ENCODE assay signal across 2 cellular contexts in genomic region chr19:47680858-47681332, GRCh38.
TF ChIP-seq lines count a peak whose summit lies in the region.

No MANE protein-coding gene starts in this region.

TF ChIP-seq in HCT116, 20 proteins besides CTCF, POLR2A, EP300 and RAD21 (continued from another document):
- TF ChIP-seq, protein P1, sequence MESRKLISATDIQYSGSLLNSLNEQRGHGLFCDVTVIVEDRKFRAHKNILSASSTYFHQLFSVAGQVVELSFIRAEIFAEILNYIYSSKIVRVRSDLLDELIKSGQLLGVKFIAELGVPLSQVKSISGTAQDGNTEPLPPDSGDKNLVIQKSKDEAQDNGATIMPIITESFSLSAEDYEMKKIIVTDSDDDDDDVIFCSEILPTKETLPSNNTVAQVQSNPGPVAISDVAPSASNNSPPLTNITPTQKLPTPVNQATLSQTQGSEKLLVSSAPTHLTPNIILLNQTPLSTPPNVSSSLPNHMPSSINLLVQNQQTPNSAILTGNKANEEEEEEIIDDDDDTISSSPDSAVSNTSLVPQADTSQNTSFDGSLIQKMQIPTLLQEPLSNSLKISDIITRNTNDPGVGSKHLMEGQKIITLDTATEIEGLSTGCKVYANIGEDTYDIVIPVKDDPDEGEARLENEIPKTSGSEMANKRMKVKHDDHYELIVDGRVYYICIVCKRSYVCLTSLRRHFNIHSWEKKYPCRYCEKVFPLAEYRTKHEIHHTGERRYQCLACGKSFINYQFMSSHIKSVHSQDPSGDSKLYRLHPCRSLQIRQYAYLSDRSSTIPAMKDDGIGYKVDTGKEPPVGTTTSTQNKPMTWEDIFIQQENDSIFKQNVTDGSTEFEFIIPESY (IDR thresholded peaks at IDR 0.05; ENCODE audit: extremely low read depth, insufficient replicate concordance, low read length): no peak

TF ChIP-seq in WTC11, 78 proteins besides CTCF, POLR2A, EP300 and RAD21 (continued from another document):
- TF ChIP-seq ZMAT4 (CRISPR knock-in tag; IDR thresholded peaks at IDR 0.05) (no peak), ATF2 (CRISPR knock-in tag; IDR thresholded peaks at IDR 0.05; ENCODE audit: borderline replicate concordance, low read depth) (no peak), ATF6 (CRISPR knock-in tag; IDR thresholded peaks at IDR 0.05) (no peak), SMAD3 (CRISPR knock-in tag; IDR thresholded peaks at IDR 0.05; ENCODE audit: borderline replicate concordance) (no peak), FOXP4 (CRISPR knock-in tag; IDR thresholded peaks at IDR 0.05) (no peak)
- TF ChIP-seq, protein P2, sequence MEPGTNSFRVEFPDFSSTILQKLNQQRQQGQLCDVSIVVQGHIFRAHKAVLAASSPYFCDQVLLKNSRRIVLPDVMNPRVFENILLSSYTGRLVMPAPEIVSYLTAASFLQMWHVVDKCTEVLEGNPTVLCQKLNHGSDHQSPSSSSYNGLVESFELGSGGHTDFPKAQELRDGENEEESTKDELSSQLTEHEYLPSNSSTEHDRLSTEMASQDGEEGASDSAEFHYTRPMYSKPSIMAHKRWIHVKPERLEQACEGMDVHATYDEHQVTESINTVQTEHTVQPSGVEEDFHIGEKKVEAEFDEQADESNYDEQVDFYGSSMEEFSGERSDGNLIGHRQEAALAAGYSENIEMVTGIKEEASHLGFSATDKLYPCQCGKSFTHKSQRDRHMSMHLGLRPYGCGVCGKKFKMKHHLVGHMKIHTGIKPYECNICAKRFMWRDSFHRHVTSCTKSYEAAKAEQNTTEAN (CRISPR knock-in tag; IDR thresholded peaks at IDR 0.05): no peak
- TF ChIP-seq, protein P3, sequence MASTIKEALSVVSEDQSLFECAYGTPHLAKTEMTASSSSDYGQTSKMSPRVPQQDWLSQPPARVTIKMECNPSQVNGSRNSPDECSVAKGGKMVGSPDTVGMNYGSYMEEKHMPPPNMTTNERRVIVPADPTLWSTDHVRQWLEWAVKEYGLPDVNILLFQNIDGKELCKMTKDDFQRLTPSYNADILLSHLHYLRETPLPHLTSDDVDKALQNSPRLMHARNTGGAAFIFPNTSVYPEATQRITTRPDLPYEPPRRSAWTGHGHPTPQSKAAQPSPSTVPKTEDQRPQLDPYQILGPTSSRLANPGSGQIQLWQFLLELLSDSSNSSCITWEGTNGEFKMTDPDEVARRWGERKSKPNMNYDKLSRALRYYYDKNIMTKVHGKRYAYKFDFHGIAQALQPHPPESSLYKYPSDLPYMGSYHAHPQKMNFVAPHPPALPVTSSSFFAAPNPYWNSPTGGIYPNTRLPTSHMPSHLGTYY (CRISPR knock-in tag; IDR thresholded peaks at IDR 0.05): no peak
- TF ChIP-seq, protein P4, sequence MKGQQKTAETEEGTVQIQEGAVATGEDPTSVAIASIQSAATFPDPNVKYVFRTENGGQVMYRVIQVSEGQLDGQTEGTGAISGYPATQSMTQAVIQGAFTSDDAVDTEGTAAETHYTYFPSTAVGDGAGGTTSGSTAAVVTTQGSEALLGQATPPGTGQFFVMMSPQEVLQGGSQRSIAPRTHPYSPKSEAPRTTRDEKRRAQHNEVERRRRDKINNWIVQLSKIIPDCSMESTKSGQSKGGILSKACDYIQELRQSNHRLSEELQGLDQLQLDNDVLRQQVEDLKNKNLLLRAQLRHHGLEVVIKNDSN (CRISPR knock-in tag; IDR thresholded peaks at IDR 0.05): no peak
